ENCODE assay signal across 21 cellular contexts in genomic region chr1:5989731-5990271, GRCh38. TPM values are rescaled to one million over a fixed set of nuclear protein-coding genes. Genes with fewer than 3 reads are reported as not detected.
DNase-seq lines count a peak whose midpoint lies in the region; ATAC-seq and TF ChIP-seq lines count a peak whose summit lies in the region.
"Had no signal": no experiment of that assay in that cellular context is flagged by ENCODE, and none has a peak within 500 bp of the region (broad histone marks: within the 10 kb centered on the region; RNA-seq: fewer than 3 reads in every experiment).

No MANE protein-coding gene starts in this region.

- H3K4me1 Mint-ChIP-seq in natural killer cell treated with Interleukin-12 subunit alpha and Interleukin-12 subunit beta and Interleukin-15 and Interleukin-18, amount 100 ng/mL, for 72 hours (ENCODE audit: low read depth in 2 of 2): peaks cover 20 to 27% of the 10 kb centered on the region in 2 donors
- H3K4me1 Mint-ChIP-seq in natural killer cell: peaks cover 26 to 35% of the 10 kb centered on the region in 2 donors
- peaks cover 20% of the 10 kb centered on the region for H3K4me1 Mint-ChIP-seq in activated T-helper 2 cell treated with anti-CD3 and anti-CD28 coated beads, Interferon-gamma antibody, Interleukin-2, Interleukin-4, amounts not matched to agents 10 μg/mL and 5 μg/mL and 100 μg/mL, durations not matched to agents 14 hours and 24 hours and 36 hours (ENCODE audit: low read depth)
- peaks cover 17 to 40% (median 31%) of the 10 kb centered on the region in 7 donors for H3K4me1 Mint-ChIP-seq in naive thymus-derived CD4-positive, alpha-beta T cell

- no peak for TF ChIP-seq CTCF in natural killer cell (IDR thresholded peaks at IDR 0.05)

- no peaks in the 10 kb centered on the region for H3K9me3 ChIP-seq in naive thymus-derived CD4-positive, alpha-beta T cell (ENCODE audit: control insufficient read depth in 2 of 3, low read length in 3 of 3)
- H3K9me3 ChIP-seq: esophagus squamous epithelium, gastroesophageal sphincter, neutrophil, SJSA1, stomach had no signal

- CTCF ChIA-PET in naive thymus-derived CD4-positive, alpha-beta T cell (lab: Charles Lee): no interaction called here

- H3K27me3 ChIP-seq in naive thymus-derived CD4-positive, alpha-beta T cell (ENCODE audit: control insufficient read depth in 2 of 2, insufficient read depth in 2 of 2, low read length in 2 of 2): no peaks in the 10 kb centered on the region
- H3K27me3 ChIP-seq: gastroesophageal sphincter, neutrophil, SJSA1 had no signal

- H3K4me3 Mint-ChIP-seq in natural killer cell treated with Interleukin-12 subunit alpha and Interleukin-12 subunit beta and Interleukin-15 and Interleukin-18, amount 100 ng/mL, for 72 hours: peak overlapping the region; percentile 91
- H3K4me3 Mint-ChIP-seq in natural killer cell: no peak overlapping the region
- H3K4me3 Mint-ChIP-seq in activated T-helper 2 cell treated with anti-CD3 and anti-CD28 coated beads, Interferon-gamma antibody, Interleukin-2, Interleukin-4, amounts not matched to agents 10 μg/mL and 5 μg/mL and 100 μg/mL, durations not matched to agents 14 hours and 24 hours and 36 hours (ENCODE audit: low read depth): peak overlapping the region; percentile 58
- peak overlapping the region in 6 of 10 donors; percentile 29 to 96 (median 50) for H3K4me3 Mint-ChIP-seq in naive thymus-derived CD4-positive, alpha-beta T cell

- no peaks in the 10 kb centered on the region for H3K36me3 ChIP-seq in naive thymus-derived CD4-positive, alpha-beta T cell (ENCODE audit: control insufficient read depth in 2 of 3, insufficient read depth in 3 of 3, low read length in 3 of 3)
- H3K36me3 ChIP-seq: neutrophil, SJSA1 had no signal

- POLR2A ChIA-PET in naive thymus-derived CD4-positive, alpha-beta T cell (lab: Charles Lee): interaction anchor here (1.3 kb wide), 1 partner anchor 38 kb away, joined by 11 read pairs; no protein-coding TSS in a partner anchor

- peaks cover 15 to 23% of the 10 kb centered on the region in 2 donors for H3K4me1 ChIP-seq in naive thymus-derived CD4-positive, alpha-beta T cell (ENCODE audit: control insufficient read depth in 2 of 2, insufficient read depth in 2 of 2, low read length in 2 of 2)

- H3K27ac ChIP-seq in naive thymus-derived CD4-positive, alpha-beta T cell (ENCODE audit: low read depth, low read length): no peak overlapping the region
- H3K27ac ChIP-seq: esophagus squamous epithelium, gastroesophageal sphincter, KMS-11, neutrophil, SJSA1, stomach had no signal

- peak overlapping the region in 1 of 2 donors; percentile 71 for H3K27ac Mint-ChIP-seq in natural killer cell treated with Interleukin-12 subunit alpha and Interleukin-12 subunit beta and Interleukin-15 and Interleukin-18, amount 100 ng/mL, for 72 hours
- H3K27ac Mint-ChIP-seq in natural killer cell: peak overlapping the region in 1 of 2 donors; percentile 90
- H3K27ac Mint-ChIP-seq in activated T-helper 2 cell treated with anti-CD3 and anti-CD28 coated beads, Interferon-gamma antibody, Interleukin-2, Interleukin-4, amounts not matched to agents 10 μg/mL and 5 μg/mL and 100 μg/mL, durations not matched to agents 14 hours and 24 hours and 36 hours: no peak overlapping the region
- H3K27ac Mint-ChIP-seq in naive thymus-derived CD4-positive, alpha-beta T cell: peak overlapping the region in 3 of 9 donors; percentile 52 to 95 (median 59)
- H3K27ac Mint-ChIP-seq: activated CD8-positive, alpha-beta memory T cell treated with anti-CD3 and anti-CD28 coated beads, Interleukin-2, amount 10 ng/mL, durations not matched to agents 7 days and 5 days had no signal

- no peak overlapping the region for H3K4me3 ChIP-seq in naive thymus-derived CD4-positive, alpha-beta T cell (ENCODE audit: low read length)
- H3K4me3 ChIP-seq: esophagus squamous epithelium, gastroesophageal sphincter, SJSA1, stomach had no signal

- intact Hi-C loops in natural killer cell (cut with micrococcal nuclease): loop anchor here (10.0 kb wide), 1 partner anchor 65 kb away; no protein-coding TSS in a partner anchor
- intact Hi-C loops in activated T-helper 2 cell treated with anti-CD3 and anti-CD28 coated beads, Interferon-gamma antibody, Interleukin-2, Interleukin-4, amounts not matched to agents 10 μg/mL and 5 μg/mL and 100 μg/mL, durations not matched to agents 14 hours and 24 hours and 36 hours (cut with micrococcal nuclease): loop anchor here (5.0 kb wide), 1 partner anchor 208 kb away; the partner anchor contains the start of gene RPL22
- intact Hi-C loops in naive thymus-derived CD4-positive, alpha-beta T cell (cut with micrococcal nuclease): loop anchor here (5.0 kb wide), 2 partner anchors 402 to 612 kb away; partner anchors contain the start of genes KLHL21 (in 2 of the 2) and ACOT7 (in 1 of the 2)

- no peaks in the 10 kb centered on the region for H3K27me3 Mint-ChIP-seq in natural killer cell treated with Interleukin-12 subunit alpha and Interleukin-12 subunit beta and Interleukin-15 and Interleukin-18, amount 100 ng/mL, for 72 hours
- H3K27me3 Mint-ChIP-seq in natural killer cell (ENCODE audit: low read depth in 2 of 2): no peaks in the 10 kb centered on the region
- H3K27me3 Mint-ChIP-seq in activated T-helper 2 cell treated with anti-CD3 and anti-CD28 coated beads, Interferon-gamma antibody, Interleukin-2, Interleukin-4, amounts not matched to agents 10 μg/mL and 5 μg/mL and 100 μg/mL, durations not matched to agents 14 hours and 24 hours and 36 hours (ENCODE audit: low read depth): no peaks in the 10 kb centered on the region
- H3K27me3 Mint-ChIP-seq in naive thymus-derived CD4-positive, alpha-beta T cell: peaks cover 0 to 2% (median 0%) of the 10 kb centered on the region in 5 donors
- H3K27me3 Mint-ChIP-seq: activated CD8-positive, alpha-beta memory T cell treated with anti-CD3 and anti-CD28 coated beads, Interleukin-2, amount 10 ng/mL, durations not matched to agents 7 days and 5 days; effector memory CD8-positive, alpha-beta T cell had no signal

- H3K36me3 Mint-ChIP-seq in natural killer cell treated with Interleukin-12 subunit alpha and Interleukin-12 subunit beta and Interleukin-15 and Interleukin-18, amount 100 ng/mL, for 72 hours: peaks cover 5% of the 10 kb centered on the region
- no peaks in the 10 kb centered on the region for H3K36me3 Mint-ChIP-seq in natural killer cell
- H3K36me3 Mint-ChIP-seq in activated T-helper 2 cell treated with anti-CD3 and anti-CD28 coated beads, Interferon-gamma antibody, Interleukin-2, Interleukin-4, amounts not matched to agents 10 μg/mL and 5 μg/mL and 100 μg/mL, durations not matched to agents 14 hours and 24 hours and 36 hours (ENCODE audit: low read depth): peaks cover 15% of the 10 kb centered on the region
- H3K36me3 Mint-ChIP-seq in naive thymus-derived CD4-positive, alpha-beta T cell: peaks cover 0 to 15% (median 4%) of the 10 kb centered on the region in 5 donors

- ATAC-seq in natural killer cell treated with Interleukin-12 subunit alpha and Interleukin-12 subunit beta and Interleukin-15 and Interleukin-18, amount 100 ng/mL, for 72 hours: no peak
- no peak for ATAC-seq in natural killer cell
- ATAC-seq in naive thymus-derived CD4-positive, alpha-beta T cell: no peak
- ATAC-seq: activated CD8-positive, alpha-beta memory T cell treated with anti-CD3 and anti-CD28 coated beads, Interleukin-2, amount 10 ng/mL, durations not matched to agents 7 days and 5 days; effector memory CD8-positive, alpha-beta T cell; gastroesophageal sphincter had no signal

- DNase-seq in natural killer cell treated with Interleukin-12 subunit alpha and Interleukin-12 subunit beta and Interleukin-15 and Interleukin-18, amount 100 ng/mL, for 72 hours (ENCODE audit: low spot score): no peak
- DNase-seq in natural killer cell: no peak
- DNase-seq in activated T-helper 2 cell treated with anti-CD3 and anti-CD28 coated beads, Interferon-gamma antibody, Interleukin-2, Interleukin-4, amounts not matched to agents 10 μg/mL and 5 μg/mL and 100 μg/mL, durations not matched to agents 14 hours and 24 hours and 36 hours (ENCODE audit: low spot score): no peak
- DNase-seq in naive thymus-derived CD4-positive, alpha-beta T cell: no peak
- DNase-seq in NCI-H510A treated with DMSO at 0.1 percent for 48 hours (lab: John Stamatoyannopoulos, UW): no peak
- no peak for DNase-seq in amygdala (lab: John Stamatoyannopoulos, UW)
- no peak for DNase-seq in GM03348 (ENCODE audit: low spot score)
- DNase-seq: activated CD4-positive, CD25-positive, alpha-beta regulatory T cell treated with anti-CD3 and anti-CD28 coated beads, Interleukin-2, amount 50 U/mL, for 72 hours; activated CD8-positive, alpha-beta memory T cell treated with anti-CD3 and anti-CD28 coated beads, Interleukin-2, amount 10 ng/mL, durations not matched to agents 7 days and 5 days; COR-L47; effector memory CD8-positive, alpha-beta T cell; esophagus squamous epithelium; kidney glomerular epithelial cell; NCI-H187; stimulated activated CD4-positive, alpha-beta T cell treated with anti-CD3 and anti-CD28 coated beads, Interleukin-4, amount 100 ng/mL, for 24 hours; stomach; trophoblast cell had no signal

- H3K9me3 Mint-ChIP-seq in natural killer cell treated with Interleukin-12 subunit alpha and Interleukin-12 subunit beta and Interleukin-15 and Interleukin-18, amount 100 ng/mL, for 72 hours: no peaks in the 10 kb centered on the region
- H3K9me3 Mint-ChIP-seq in natural killer cell: no peaks in the 10 kb centered on the region
- H3K9me3 Mint-ChIP-seq in activated T-helper 2 cell treated with anti-CD3 and anti-CD28 coated beads, Interferon-gamma antibody, Interleukin-2, Interleukin-4, amounts not matched to agents 10 μg/mL and 5 μg/mL and 100 μg/mL, durations not matched to agents 14 hours and 24 hours and 36 hours: no peaks in the 10 kb centered on the region
- H3K9me3 Mint-ChIP-seq in naive thymus-derived CD4-positive, alpha-beta T cell: peaks cover 0 to 4% (median 0%) of the 10 kb centered on the region in 11 donors
- H3K9me3 Mint-ChIP-seq: effector memory CD8-positive, alpha-beta T cell had no signal

RNA-seq across cellular contexts. Expression of gene NPHP4, which starts 2.4 kb away (rescaled TPM):
- total RNA-seq in natural killer cell treated with Interleukin-12 subunit alpha and Interleukin-12 subunit beta and Interleukin-15 and Interleukin-18, amount 100 ng/mL, for 72 hours: 10 to 100 TPM; 27.6 to 58.5 TPM
- total RNA-seq in natural killer cell: 10 to 100 TPM in 2 of 3 donors, 1 to 10 TPM in 1; 6.3 to 14.7 (median 10.1) TPM
- total RNA-seq in activated T-helper 2 cell treated with anti-CD3 and anti-CD28 coated beads, Interferon-gamma antibody, Interleukin-2, Interleukin-4, amounts not matched to agents 10 μg/mL and 5 μg/mL and 100 μg/mL, durations not matched to agents 14 hours and 24 hours and 36 hours: 19.0 and 20.2 TPM in 2 replicates
- 10 to 100 TPM in 3 of 5 experiments, 1 to 10 TPM in 2; 9.0 to 20.6 (median 11.1) TPM for total RNA-seq in naive thymus-derived CD4-positive, alpha-beta T cell
- 1 to 10 TPM in 1 of 2 donors, under 1 TPM in 1; 0.40 to 2.7 TPM for polyA plus RNA-seq in naive thymus-derived CD4-positive, alpha-beta T cell

RNA-seq across cellular contexts. Expression of gene KCNAB2, which starts 55.9 kb away (rescaled TPM):
- total RNA-seq in natural killer cell treated with Interleukin-12 subunit alpha and Interleukin-12 subunit beta and Interleukin-15 and Interleukin-18, amount 100 ng/mL, for 72 hours: 100 to 1,000 TPM; 157 to 360 TPM
- 100 to 1,000 TPM; 387 to 749 (median 430) TPM for total RNA-seq in natural killer cell
- 307 and 312 TPM in 2 replicates for total RNA-seq in activated T-helper 2 cell treated with anti-CD3 and anti-CD28 coated beads, Interferon-gamma antibody, Interleukin-2, Interleukin-4, amounts not matched to agents 10 μg/mL and 5 μg/mL and 100 μg/mL, durations not matched to agents 14 hours and 24 hours and 36 hours
- total RNA-seq in naive thymus-derived CD4-positive, alpha-beta T cell: 100 to 1,000 TPM; 176 to 310 (median 188) TPM
- polyA plus RNA-seq in naive thymus-derived CD4-positive, alpha-beta T cell: 10 to 100 TPM; 16.8 to 33.6 TPM
